10 cellular contexts compared by ENCODE assay signal in the genomic region with DNA sequence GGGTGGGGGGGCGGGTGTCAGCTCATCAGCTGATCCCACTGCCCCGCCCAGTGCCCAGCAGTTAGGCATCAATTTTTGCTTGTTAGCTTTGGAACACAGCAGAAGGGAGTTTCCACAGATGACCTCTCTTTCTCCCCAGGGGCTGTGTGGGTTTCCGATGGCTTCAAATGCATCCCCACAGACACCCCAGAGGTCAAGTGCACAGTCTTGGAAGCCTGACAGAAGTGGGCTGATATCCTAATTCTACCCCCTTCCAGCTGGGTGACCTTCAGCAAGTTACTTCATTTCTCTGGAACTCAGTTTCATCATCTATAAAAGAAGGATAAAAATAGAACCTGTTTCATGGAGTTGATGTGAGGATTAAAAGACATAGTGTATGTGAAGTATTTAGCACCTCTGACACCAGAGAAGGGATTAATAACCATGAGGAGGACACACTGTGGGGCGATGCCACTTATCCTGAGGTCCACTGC. TPM values are rescaled to one million over a fixed set of nuclear protein-coding genes. Genes with fewer than 3 reads are reported as not detected.
A peak's percentile ranks its signal among the peaks of the same experiment; 100 is the strongest.
DNase-seq lines count a peak whose midpoint lies in the region; ATAC-seq and TF ChIP-seq lines count a peak whose summit lies in the region.
"Had no signal": no experiment of that assay in that cellular context is flagged by ENCODE, and none has a peak within 500 bp of the region (broad histone marks: within the 10 kb centered on the region; RNA-seq: fewer than 3 reads in every experiment).

No MANE protein-coding gene starts in this region.

- H3K79me2 ChIP-seq in SK-N-SH (ENCODE audit: insufficient read depth) = no peaks in the 10 kb centered on the region

- H3K4me3 Mint-ChIP-seq in Calu3 (ENCODE audit: low read depth, unreplicated experiment) = no peak overlapping the region

- peak; percentile 32 for ATAC-seq in HG03342 (IDR thresholded peaks at IDR 0.05; ENCODE audit: unreplicated experiment)

- POLR2A ChIA-PET in SK-N-SH (lab: Yijun Ruan, JAX) = no interaction called here

- CTCF ChIA-PET in Calu3 (lab: Charles Lee) = interaction anchor here (0.5 kb wide), 1 partner anchor 27 kb away, joined by 3 read pairs; no protein-coding TSS in a partner anchor
- CTCF ChIA-PET in SK-N-SH (lab: Yijun Ruan, JAX) = no interaction called here

- peaks cover 63% of the 10 kb centered on the region for H3K4me1 Mint-ChIP-seq in Calu3 (ENCODE audit: low read depth, unreplicated experiment)

- DNase-seq in AG08396 (ENCODE audit: low spot score) (peak; percentile 37), glomerular visceral epithelial cell (ENCODE audit: extremely low spot score) (peak; percentile 71), Calu3 (no peak), SK-N-SH (no peak), dermis blood vessel endothelial cell (no peak), epidermal melanocyte (ENCODE audit: insufficient read length, low spot score) (no peak)
- DNase-seq: activated CD4-positive, alpha-beta T cell treated with anti-CD3 and anti-CD28 coated beads, Interleukin-2, amount 50 U/mL, for 4 hours; stimulated activated CD4-positive, alpha-beta T cell treated with anti-CD3 and anti-CD28 coated beads, Interleukin-4, amount 100 ng/mL, for 4 hours had no signal

- no peaks in the 10 kb centered on the region for H3F3A ChIP-seq in SK-N-SH (replicated peaks; ENCODE audit: insufficient read depth)

- H3K27ac ChIP-seq in SK-N-SH (ENCODE audit: low read depth in 2 of 2, low read length in 1 of 2) = no peak overlapping the region

- intact Hi-C loops in Calu3 (cut with micrococcal nuclease; ENCODE audit: unreplicated experiment) = loop anchor here (5.0 kb wide), 1 partner anchor 44 kb away; no protein-coding TSS in a partner anchor

- no peaks in the 10 kb centered on the region for H3K9me3 Mint-ChIP-seq in Calu3 (ENCODE audit: low read depth, unreplicated experiment)

- no peaks in the 10 kb centered on the region for H3K27me3 ChIP-seq in SK-N-SH (ENCODE audit: insufficient read depth)

- H3K4me2 ChIP-seq in SK-N-SH = no peak overlapping the region

- no peak for TF ChIP-seq EP300 in SK-N-SH (IDR thresholded peaks at IDR 0.05; ENCODE audit: borderline replicate concordance in 1 of 2, low read depth in 1 of 2, low read length in 1 of 2)

- H3K9me3 ChIP-seq in SK-N-SH = no peaks in the 10 kb centered on the region

- no peak overlapping the region for H2AFZ ChIP-seq in SK-N-SH (ENCODE audit: low read depth)

- TF ChIP-seq CTCF in Calu3 (IDR thresholded peaks at IDR 0.05; ENCODE audit: unreplicated experiment) = no peak
- TF ChIP-seq CTCF in SK-N-SH (IDR thresholded peaks at IDR 0.05) = no peak

- H3K9ac ChIP-seq in SK-N-SH = no peak overlapping the region

- peak; percentile 50 for TF ChIP-seq POLR2A in GM19099 (IDR thresholded peaks at IDR 0.05; ENCODE audit: extremely low read depth, insufficient read length, low read depth)

- no peaks in the 10 kb centered on the region for H3K9me2 ChIP-seq in SK-N-SH

- no TSS peak for BruUV-seq in Calu3 (replicated peaks; lab: Mats Ljungman, UMichigan)

- H4K20me1 ChIP-seq in SK-N-SH (ENCODE audit: insufficient read depth) = no peaks in the 10 kb centered on the region

- no peak overlapping the region for H3K4me3 ChIP-seq in SK-N-SH (ENCODE audit: low read depth in 2 of 2, low read length in 1 of 2)

- H3K36me3 ChIP-seq in SK-N-SH (replicated peaks in 1 of 2; ENCODE audit: control insufficient read depth in 1 of 2, insufficient read depth in 2 of 2, low read length in 1 of 2) = no peaks in the 10 kb centered on the region

- H3K27me3 Mint-ChIP-seq in Calu3 (ENCODE audit: unreplicated experiment) = no peaks in the 10 kb centered on the region

- H3K27ac Mint-ChIP-seq in Calu3 (ENCODE audit: unreplicated experiment) = no peak overlapping the region

- WGBS in SK-N-SH (ENCODE audit: low lambda C conversion rate) = 43% methylated on average over 3 of the region's 4 CpGs

- H3K36me3 Mint-ChIP-seq in Calu3 (ENCODE audit: insufficient read depth, unreplicated experiment) = peaks cover 15% of the 10 kb centered on the region

- peaks cover 0 to 13% of the 10 kb centered on the region in 2 experiments; a peak in 1 of 4 replicates for H3K4me1 ChIP-seq in SK-N-SH (ENCODE audit: control insufficient read depth in 1 of 2, insufficient read depth in 2 of 2, low read depth in 1 of 2, low read length in 1 of 2)

- no peak for TF ChIP-seq RAD21 in SK-N-SH (IDR thresholded peaks at IDR 0.05; ENCODE audit: low read length)

TF ChIP-seq in SK-N-SH, 30 proteins besides CTCF, POLR2A, EP300 and RAD21:
- TF ChIP-seq, protein P1, sequence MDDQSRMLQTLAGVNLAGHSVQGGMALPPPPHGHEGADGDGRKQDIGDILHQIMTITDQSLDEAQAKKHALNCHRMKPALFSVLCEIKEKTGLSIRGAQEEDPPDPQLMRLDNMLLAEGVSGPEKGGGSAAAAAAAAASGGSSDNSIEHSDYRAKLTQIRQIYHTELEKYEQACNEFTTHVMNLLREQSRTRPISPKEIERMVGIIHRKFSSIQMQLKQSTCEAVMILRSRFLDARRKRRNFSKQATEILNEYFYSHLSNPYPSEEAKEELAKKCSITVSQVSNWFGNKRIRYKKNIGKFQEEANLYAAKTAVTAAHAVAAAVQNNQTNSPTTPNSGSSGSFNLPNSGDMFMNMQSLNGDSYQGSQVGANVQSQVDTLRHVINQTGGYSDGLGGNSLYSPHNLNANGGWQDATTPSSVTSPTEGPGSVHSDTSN (IDR thresholded peaks at IDR 0.05) = no peak
- TF ChIP-seq JUND (IDR thresholded peaks at IDR 0.05) = no peak
- TF ChIP-seq, protein P2, sequence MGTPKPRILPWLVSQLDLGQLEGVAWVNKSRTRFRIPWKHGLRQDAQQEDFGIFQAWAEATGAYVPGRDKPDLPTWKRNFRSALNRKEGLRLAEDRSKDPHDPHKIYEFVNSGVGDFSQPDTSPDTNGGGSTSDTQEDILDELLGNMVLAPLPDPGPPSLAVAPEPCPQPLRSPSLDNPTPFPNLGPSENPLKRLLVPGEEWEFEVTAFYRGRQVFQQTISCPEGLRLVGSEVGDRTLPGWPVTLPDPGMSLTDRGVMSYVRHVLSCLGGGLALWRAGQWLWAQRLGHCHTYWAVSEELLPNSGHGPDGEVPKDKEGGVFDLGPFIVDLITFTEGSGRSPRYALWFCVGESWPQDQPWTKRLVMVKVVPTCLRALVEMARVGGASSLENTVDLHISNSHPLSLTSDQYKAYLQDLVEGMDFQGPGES (IDR thresholded peaks at IDR 0.05; ENCODE audit: low read depth, low read length) = no peak
- no peak for TF ChIP-seq NFIC (IDR thresholded peaks at IDR 0.05; ENCODE audit: borderline replicate concordance)
- TF ChIP-seq POLR2AphosphoS5 (IDR thresholded peaks at IDR 0.05; ENCODE audit: low read depth, low read length) = no peak
- TF ChIP-seq TAF1 (IDR thresholded peaks at IDR 0.05; ENCODE audit: borderline replicate concordance, low read depth, low read length) = no peak
- TF ChIP-seq, protein P3, sequence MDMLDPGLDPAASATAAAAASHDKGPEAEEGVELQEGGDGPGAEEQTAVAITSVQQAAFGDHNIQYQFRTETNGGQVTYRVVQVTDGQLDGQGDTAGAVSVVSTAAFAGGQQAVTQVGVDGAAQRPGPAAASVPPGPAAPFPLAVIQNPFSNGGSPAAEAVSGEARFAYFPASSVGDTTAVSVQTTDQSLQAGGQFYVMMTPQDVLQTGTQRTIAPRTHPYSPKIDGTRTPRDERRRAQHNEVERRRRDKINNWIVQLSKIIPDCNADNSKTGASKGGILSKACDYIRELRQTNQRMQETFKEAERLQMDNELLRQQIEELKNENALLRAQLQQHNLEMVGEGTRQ (IDR thresholded peaks at IDR 0.05; ENCODE audit: borderline replicate concordance, low read depth, low read length) = no peak
- no peak for TF ChIP-seq TCF12 (IDR thresholded peaks at IDR 0.05)
- TF ChIP-seq, protein P4, sequence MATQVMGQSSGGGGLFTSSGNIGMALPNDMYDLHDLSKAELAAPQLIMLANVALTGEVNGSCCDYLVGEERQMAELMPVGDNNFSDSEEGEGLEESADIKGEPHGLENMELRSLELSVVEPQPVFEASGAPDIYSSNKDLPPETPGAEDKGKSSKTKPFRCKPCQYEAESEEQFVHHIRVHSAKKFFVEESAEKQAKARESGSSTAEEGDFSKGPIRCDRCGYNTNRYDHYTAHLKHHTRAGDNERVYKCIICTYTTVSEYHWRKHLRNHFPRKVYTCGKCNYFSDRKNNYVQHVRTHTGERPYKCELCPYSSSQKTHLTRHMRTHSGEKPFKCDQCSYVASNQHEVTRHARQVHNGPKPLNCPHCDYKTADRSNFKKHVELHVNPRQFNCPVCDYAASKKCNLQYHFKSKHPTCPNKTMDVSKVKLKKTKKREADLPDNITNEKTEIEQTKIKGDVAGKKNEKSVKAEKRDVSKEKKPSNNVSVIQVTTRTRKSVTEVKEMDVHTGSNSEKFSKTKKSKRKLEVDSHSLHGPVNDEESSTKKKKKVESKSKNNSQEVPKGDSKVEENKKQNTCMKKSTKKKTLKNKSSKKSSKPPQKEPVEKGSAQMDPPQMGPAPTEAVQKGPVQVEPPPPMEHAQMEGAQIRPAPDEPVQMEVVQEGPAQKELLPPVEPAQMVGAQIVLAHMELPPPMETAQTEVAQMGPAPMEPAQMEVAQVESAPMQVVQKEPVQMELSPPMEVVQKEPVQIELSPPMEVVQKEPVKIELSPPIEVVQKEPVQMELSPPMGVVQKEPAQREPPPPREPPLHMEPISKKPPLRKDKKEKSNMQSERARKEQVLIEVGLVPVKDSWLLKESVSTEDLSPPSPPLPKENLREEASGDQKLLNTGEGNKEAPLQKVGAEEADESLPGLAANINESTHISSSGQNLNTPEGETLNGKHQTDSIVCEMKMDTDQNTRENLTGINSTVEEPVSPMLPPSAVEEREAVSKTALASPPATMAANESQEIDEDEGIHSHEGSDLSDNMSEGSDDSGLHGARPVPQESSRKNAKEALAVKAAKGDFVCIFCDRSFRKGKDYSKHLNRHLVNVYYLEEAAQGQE (IDR thresholded peaks at IDR 0.05; ENCODE audit: low read depth, low read length) = no peak
- no peak for TF ChIP-seq CHD2 (IDR thresholded peaks at IDR 0.05; ENCODE audit: low read length, partially characterized antibody)
- no peak for TF ChIP-seq SIN3A (IDR thresholded peaks at IDR 0.05; ENCODE audit: borderline replicate concordance, low read depth, low read length)

RNA-seq across cellular contexts. Expression of a gene that starts 22.0 kb away (rescaled TPM):
- total RNA-seq in Calu3 (2022) (9.8 and 11.0 TPM in 2 replicates), dermis blood vessel endothelial cell (0.23 and 0.34 TPM in 2 replicates)
- polyA plus RNA-seq in SK-N-SH (2012; rRNA removed) = 0.29 and 0.33 TPM in 2 replicates
- polyA plus RNA-seq in SK-N-SH (2012; cell fraction: cytosol; rRNA removed) = 0.33 and 0.58 TPM in 2 replicates
- polyA plus RNA-seq in SK-N-SH (2012; cell fraction: nucleus; rRNA removed) = 0.19 and 0.25 TPM in 2 replicates

Comparison
In these comparisons a context has a peak if more than half of its experiments do, and no peak if none do; other contexts are left out.
1. DNase-seq: peak in AG08396 (single experiment) and glomerular visceral epithelial cell (single experiment); none in Calu3 (single experiment), SK-N-SH (single experiment), dermis blood vessel endothelial cell (single experiment) and epidermal melanocyte (single experiment).